In the genomic region with DNA sequence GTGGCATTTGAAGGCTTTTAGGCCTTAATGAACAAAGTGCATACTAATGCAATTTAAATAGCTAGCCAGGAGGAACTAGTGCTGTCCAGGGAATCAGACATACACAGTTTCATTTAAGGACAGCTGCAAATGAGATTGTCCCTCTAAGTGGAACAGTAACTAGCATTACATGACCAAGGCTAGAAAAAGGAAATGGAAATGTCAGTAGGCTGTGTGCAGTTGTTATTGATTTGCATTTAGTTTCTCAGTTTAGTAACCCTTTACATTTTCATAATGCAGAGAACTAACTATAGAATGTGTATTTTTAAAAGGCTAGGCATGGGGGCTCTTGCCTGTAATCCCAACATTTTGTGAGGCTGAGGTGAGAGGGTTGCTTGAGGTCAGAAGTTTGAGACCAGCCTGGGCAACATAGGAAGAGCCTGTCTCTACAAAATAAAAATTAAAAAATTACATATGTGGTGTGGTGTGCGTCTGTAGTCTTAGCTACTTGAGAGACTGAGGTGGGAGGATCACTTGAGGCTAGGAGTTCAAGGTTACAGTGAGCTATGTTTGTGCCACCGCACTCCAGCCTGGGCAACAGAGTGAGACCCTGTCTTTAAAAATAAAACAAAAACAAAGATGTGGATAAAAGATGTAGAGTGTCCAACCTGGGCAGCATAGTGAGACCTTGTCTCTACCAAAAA, we compare ENCODE assay signal across 11 cellular contexts.
DNase-seq lines count a peak whose midpoint lies in the region; ATAC-seq and TF ChIP-seq lines count a peak whose summit lies in the region.
"Had no signal": no experiment of that assay in that cellular context is flagged by ENCODE, and none has a peak within 500 bp of the region (broad histone marks: within the 10 kb centered on the region; RNA-seq: fewer than 3 reads in every experiment).

No MANE protein-coding gene starts in this region.

- H3K4me1 Mint-ChIP-seq in glutamatergic neuron (ENCODE audit: low read depth, unreplicated experiment), result peaks cover 17% of the 10 kb centered on the region
- H3K4me1 Mint-ChIP-seq in stimulated activated naive CD8-positive, alpha-beta T cell treated with anti-CD3 and anti-CD28 coated beads, Interleukin-15, amount 100 ng/mL, for 72 hours, result no peaks in the 10 kb centered on the region

- DNase-seq in glutamatergic neuron (no peak), glomerular visceral epithelial cell (ENCODE audit: extremely low spot score) (no peak), NCI-H128 (lab: John Stamatoyannopoulos, UW; ENCODE audit: unreplicated experiment) (no peak)
- DNase-seq in stimulated activated naive CD8-positive, alpha-beta T cell treated with anti-CD3 and anti-CD28 coated beads, Interleukin-15, amount 100 ng/mL, for 72 hours, result no peak
- DNase-seq: activated CD4-positive, alpha-beta T cell treated with anti-CD3 and anti-CD28 coated beads, Interleukin-2, amount 50 U/mL, for 1 hour; islet precursor cell; NCI-H2081 treated with DMSO at 0.1 percent for 48 hours; trophoblast cell had no signal

- peak overlapping the region; percentile 42 for H3K4me3 Mint-ChIP-seq in glutamatergic neuron (ENCODE audit: unreplicated experiment)
- H3K4me3 Mint-ChIP-seq in stimulated activated naive CD8-positive, alpha-beta T cell treated with anti-CD3 and anti-CD28 coated beads, Interleukin-15, amount 100 ng/mL, for 72 hours, result no peak overlapping the region

- H3K9me3 Mint-ChIP-seq in glutamatergic neuron (ENCODE audit: unreplicated experiment), result peaks cover 1% of the 10 kb centered on the region
- no peaks in the 10 kb centered on the region for H3K9me3 Mint-ChIP-seq in stimulated activated naive CD8-positive, alpha-beta T cell treated with anti-CD3 and anti-CD28 coated beads, Interleukin-15, amount 100 ng/mL, for 72 hours

- TF ChIP-seq CTCF in glutamatergic neuron (IDR thresholded peaks at IDR 0.05; ENCODE audit: partially characterized antibody, unreplicated experiment), result no peak

- H3K27ac Mint-ChIP-seq in glutamatergic neuron (ENCODE audit: unreplicated experiment), result peak overlapping the region; percentile 62
- H3K27ac Mint-ChIP-seq in stimulated activated naive CD8-positive, alpha-beta T cell treated with anti-CD3 and anti-CD28 coated beads, Interleukin-15, amount 100 ng/mL, for 72 hours, result peak overlapping the region in 1 of 2 donors; percentile 9

- no peaks in the 10 kb centered on the region for H3K36me3 Mint-ChIP-seq in glutamatergic neuron (ENCODE audit: unreplicated experiment)

- no peaks in the 10 kb centered on the region for H3K27me3 Mint-ChIP-seq in glutamatergic neuron (ENCODE audit: unreplicated experiment)
- no peaks in the 10 kb centered on the region for H3K27me3 Mint-ChIP-seq in stimulated activated naive CD8-positive, alpha-beta T cell treated with anti-CD3 and anti-CD28 coated beads, Interleukin-15, amount 100 ng/mL, for 72 hours

- ATAC-seq in GM18873 (IDR thresholded peaks at IDR 0.05; ENCODE audit: low FRiP score, unreplicated experiment) (peak; percentile 92), GM21576 (IDR thresholded peaks at IDR 0.05; ENCODE audit: unreplicated experiment) (peak; percentile 97), HG03135 (IDR thresholded peaks at IDR 0.05; ENCODE audit: unreplicated experiment) (peak; percentile 93)
- no peak for ATAC-seq in stimulated activated naive CD8-positive, alpha-beta T cell treated with anti-CD3 and anti-CD28 coated beads, Interleukin-15, amount 100 ng/mL, for 72 hours
